ENCODE assay signal across 8 cellular contexts in the genomic region with DNA sequence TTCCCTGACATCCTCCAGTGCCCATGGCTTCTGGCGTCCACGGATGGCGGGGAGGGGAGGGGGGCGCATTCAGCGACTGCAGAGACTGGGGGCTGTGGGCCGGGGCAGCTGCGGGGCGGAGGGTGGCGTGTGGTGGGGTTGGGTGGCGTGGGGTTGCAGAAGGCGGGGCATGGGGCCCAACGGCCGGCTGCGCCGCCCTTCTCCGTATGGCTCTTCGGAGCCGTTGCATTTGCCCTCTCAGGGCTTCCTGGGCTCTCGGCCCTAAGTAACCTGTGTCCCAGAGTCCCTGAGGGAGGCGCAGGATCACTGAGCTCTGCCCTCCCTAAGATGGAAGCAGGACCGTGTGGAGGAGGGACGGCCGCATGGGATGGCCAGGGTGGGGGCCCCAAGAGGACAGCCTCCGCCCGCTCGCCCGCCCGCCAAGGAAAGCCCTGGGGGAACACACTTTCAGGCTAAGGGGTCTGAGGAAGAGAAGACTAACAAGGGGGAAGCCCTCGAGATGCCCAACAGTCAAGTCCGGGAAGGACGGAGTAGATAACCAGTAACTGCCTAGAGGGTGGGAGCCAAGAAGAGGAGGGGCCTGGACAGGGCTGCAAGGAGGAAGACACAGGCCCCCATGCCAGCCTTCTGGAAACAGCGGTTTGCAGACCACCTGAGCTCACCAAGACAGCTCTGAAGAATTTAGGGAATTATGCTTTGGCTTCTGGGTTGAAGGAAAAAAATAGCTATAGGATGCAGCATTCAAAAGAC. TPM values are rescaled to one million over a fixed set of nuclear protein-coding genes. Genes with fewer than 3 reads are reported as not detected.
DNase-seq lines count a peak whose midpoint lies in the region; ATAC-seq and TF ChIP-seq lines count a peak whose summit lies in the region.

No MANE protein-coding gene starts in this region.

- POLR2A ChIA-PET in AG04450 (lab: Yijun Ruan, JAX) = interaction anchor here (0.6 to 2.0 kb wide), 5 partner anchors 24 to 686 kb away, joined by 3 to 15 read pairs (median 5); partner anchors contain the start of gene LZTR1

- H3K4me1 ChIP-seq in iPS-15b (ENCODE audit: control insufficient read depth, insufficient read depth, low read length) (peaks cover 4% of the 10 kb centered on the region), smooth muscle cell (ENCODE audit: low read depth) (peaks cover 3% of the 10 kb centered on the region)

- peaks cover 14% of the 10 kb centered on the region for H3K4me1 Mint-ChIP-seq in activated naive CD8-positive, alpha-beta T cell treated with anti-CD3 and anti-CD28 coated beads, Interleukin-2, amount 50 U/mL, for 24 hours

- H3K27ac Mint-ChIP-seq in activated naive CD8-positive, alpha-beta T cell treated with anti-CD3 and anti-CD28 coated beads, Interleukin-2, amount 50 U/mL, for 24 hours = no peak overlapping the region

- peaks cover 5% of the 10 kb centered on the region for H3K36me3 ChIP-seq in iPS-15b (ENCODE audit: control insufficient read depth, insufficient read depth, low read length)
- H3K36me3 ChIP-seq in smooth muscle cell (ENCODE audit: low read depth) = no peaks in the 10 kb centered on the region

- H2AFZ ChIP-seq in smooth muscle cell (ENCODE audit: low read depth) = peak overlapping the region; percentile 91

- H3K9ac ChIP-seq in iPS-15b (ENCODE audit: low read depth, low read length) = no peak overlapping the region
- H3K9ac ChIP-seq in smooth muscle cell (ENCODE audit: low read depth) = no peak overlapping the region

- peaks cover 8% of the 10 kb centered on the region for H3F3A ChIP-seq in smooth muscle cell (ENCODE audit: low read depth)

- no peaks in the 10 kb centered on the region for H3K9me3 Mint-ChIP-seq in activated naive CD8-positive, alpha-beta T cell treated with anti-CD3 and anti-CD28 coated beads, Interleukin-2, amount 50 U/mL, for 24 hours

- peaks cover 30% of the 10 kb centered on the region for H4K20me1 ChIP-seq in smooth muscle cell (ENCODE audit: low read depth)

- H3K4me2 ChIP-seq in smooth muscle cell = peak overlapping the region; percentile 92

- peak; percentile 23 for TF ChIP-seq POLR2A in GM15510 (IDR thresholded peaks at IDR 0.05; ENCODE audit: borderline replicate concordance, extremely low read depth, insufficient read length)

- H3K27ac ChIP-seq in AG04450 (ENCODE audit: low read depth, low read length) = no peak overlapping the region
- no peak overlapping the region for H3K27ac ChIP-seq in smooth muscle cell (ENCODE audit: low read depth)

- peak overlapping the region; percentile 29 for H3K4me3 Mint-ChIP-seq in activated naive CD8-positive, alpha-beta T cell treated with anti-CD3 and anti-CD28 coated beads, Interleukin-2, amount 50 U/mL, for 24 hours

- H3K4me3 ChIP-seq in AG04450 (ENCODE audit: low read depth, low read length) (peak overlapping the region; percentile 70), iPS-15b (ENCODE audit: low read depth, low read length) (peak overlapping the region; percentile 82), smooth muscle cell (peak overlapping the region; percentile 77)

- no peak for ATAC-seq in activated naive CD8-positive, alpha-beta T cell treated with anti-CD3 and anti-CD28 coated beads, Interleukin-2, amount 50 U/mL, for 24 hours
- ATAC-seq in HG02798 (IDR thresholded peaks at IDR 0.05; ENCODE audit: poor library complexity, unreplicated experiment) = no peak
- no peak for ATAC-seq in GM19397 (IDR thresholded peaks at IDR 0.05; ENCODE audit: unreplicated experiment)

- H3K27me3 ChIP-seq in AG04450 (ENCODE audit: control insufficient read depth, insufficient read depth, low read length) (no peaks in the 10 kb centered on the region), iPS-15b (ENCODE audit: control insufficient read depth, insufficient read depth, low read length) (peaks cover 20% of the 10 kb centered on the region), smooth muscle cell (ENCODE audit: low read depth) (no peaks in the 10 kb centered on the region)

- no peaks in the 10 kb centered on the region for H3K79me2 ChIP-seq in smooth muscle cell (ENCODE audit: low read depth)

- H3K36me3 Mint-ChIP-seq in activated naive CD8-positive, alpha-beta T cell treated with anti-CD3 and anti-CD28 coated beads, Interleukin-2, amount 50 U/mL, for 24 hours (ENCODE audit: low read depth) = peaks cover 9% of the 10 kb centered on the region

- H3K27me3 Mint-ChIP-seq in activated naive CD8-positive, alpha-beta T cell treated with anti-CD3 and anti-CD28 coated beads, Interleukin-2, amount 50 U/mL, for 24 hours = peaks cover 24% of the 10 kb centered on the region

- 12% methylated on average over 20 of the region's 32 CpGs for WGBS in smooth muscle cell (ENCODE audit: low lambda C conversion rate)

- H3K9me3 ChIP-seq in AG04450 (ENCODE audit: control insufficient read depth, insufficient read depth, low read length) = no peaks in the 10 kb centered on the region
- no peaks in the 10 kb centered on the region for H3K9me3 ChIP-seq in iPS-15b (ENCODE audit: control insufficient read depth, insufficient read depth, low read length)
- H3K9me3 ChIP-seq in smooth muscle cell (replicated peaks; ENCODE audit: low read depth) = no peaks in the 10 kb centered on the region

- CTCF ChIA-PET in AG04450 (lab: Charles Lee) = interaction anchor here (0.6 to 5.7 kb wide), 5 partner anchors 9 to 154 kb away, joined by 3 to 25 read pairs (median 3); partner anchors contain the start of genes AIFM3 and LZTR1

- no peak for TF ChIP-seq CTCF in AG04450 (IDR thresholded peaks at IDR 0.05; ENCODE audit: low read depth, low read length)
- no peak for TF ChIP-seq CTCF in smooth muscle cell (IDR thresholded peaks at IDR 0.05; ENCODE audit: borderline replicate concordance, insufficient read depth, poor library complexity, severe bottlenecking)

- DNase-seq in AG04450 (ENCODE audit: low read depth, low spot score) (no peak), smooth muscle cell (lab: John Stamatoyannopoulos, UW; ENCODE audit: unreplicated experiment) (no peak), NCI-H774 (lab: John Stamatoyannopoulos, UW) (no peak)
- no peak for DNase-seq in activated naive CD8-positive, alpha-beta T cell treated with anti-CD3 and anti-CD28 coated beads, Interleukin-2, amount 50 U/mL, for 24 hours

RNA-seq across cellular contexts. Expression of gene AIFM3, which starts 9.2 kb away (rescaled TPM):
- polyA plus RNA-seq in AG04450 (2011; rRNA removed) (0.15 and 0.27 TPM in 2 replicates), smooth muscle cell (0.13 TPM in 1 of 2 replicates, not detected in the other)
- 0.26 and 0.41 TPM in 2 replicates for polyA minus RNA-seq in AG04450 (2011; rRNA and poly(A)+ RNA removed)
- total RNA-seq in smooth muscle cell = 0.85 and 0.94 TPM in 2 replicates

RNA-seq across cellular contexts. Expression of gene LZTR1, which starts 24.2 kb away (rescaled TPM):
- polyA plus RNA-seq in AG04450 (2011; rRNA removed) (28.3 and 32.3 TPM in 2 replicates), smooth muscle cell (43.9 and 49.7 TPM in 2 replicates)
- polyA minus RNA-seq in AG04450 (2011; rRNA and poly(A)+ RNA removed) = 51.6 and 64.2 TPM in 2 replicates
- 28.1 and 34.2 TPM in 2 replicates for total RNA-seq in smooth muscle cell

RNA-seq across cellular contexts. Expression of gene CRKL, which starts 40.7 kb away (rescaled TPM):
- 24.1 and 25.4 TPM in 2 replicates for polyA plus RNA-seq in AG04450 (2011; rRNA removed)
- 36.2 and 40.1 TPM in 2 replicates for polyA minus RNA-seq in AG04450 (2011; rRNA and poly(A)+ RNA removed)
- 40.9 TPM in 2 replicates for total RNA-seq in smooth muscle cell
- polyA plus RNA-seq in smooth muscle cell = 25.1 and 26.6 TPM in 2 replicates

RNA-seq across cellular contexts. Expression of gene THAP7, which starts 44.1 kb away (rescaled TPM):
- polyA plus RNA-seq in AG04450 (2011; rRNA removed) (12.5 and 15.1 TPM in 2 replicates), smooth muscle cell (26.8 and 38.6 TPM in 2 replicates)
- polyA minus RNA-seq in AG04450 (2011; rRNA and poly(A)+ RNA removed) = 9.7 and 12.3 TPM in 2 replicates
- total RNA-seq in smooth muscle cell = 16.6 and 28.0 TPM in 2 replicates

RNA-seq across cellular contexts. Expression of gene P2RX6, which starts 57.1 kb away (rescaled TPM):
- polyA plus RNA-seq in AG04450 (2011; rRNA removed) (1.7 and 1.9 TPM in 2 replicates), smooth muscle cell (0.89 and 1.2 TPM in 2 replicates)
- polyA minus RNA-seq in AG04450 (2011; rRNA and poly(A)+ RNA removed) = 1.3 and 2.6 TPM in 2 replicates
- 0.13 and 0.45 TPM in 2 replicates for total RNA-seq in smooth muscle cell
